10 cellular contexts compared by ENCODE assay signal in the genomic region with DNA sequence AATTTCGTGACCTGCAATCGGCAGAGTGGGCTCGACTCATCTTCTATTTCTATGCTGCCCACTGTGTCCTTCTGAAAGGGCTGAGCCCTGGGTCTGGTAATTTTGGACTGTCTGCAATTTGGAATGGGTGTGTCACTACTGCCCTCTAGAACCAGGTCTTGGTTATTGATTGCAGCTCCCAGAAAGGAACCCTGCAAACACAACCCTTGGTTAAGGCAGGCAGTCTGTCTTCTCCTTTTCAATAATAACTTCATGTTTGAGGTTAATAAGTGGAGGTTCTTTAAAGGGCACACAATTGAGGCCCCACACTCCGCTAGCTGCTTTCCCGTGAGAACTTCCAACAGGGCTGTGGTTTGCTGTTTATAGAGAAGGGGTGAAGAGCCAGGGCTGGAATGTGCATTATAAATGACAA.
DNase-seq lines count a peak whose midpoint lies in the region; ATAC-seq and TF ChIP-seq lines count a peak whose summit lies in the region.
"Had no signal": no experiment of that assay in that cellular context is flagged by ENCODE, and none has a peak within 500 bp of the region (broad histone marks: within the 10 kb centered on the region; RNA-seq: fewer than 3 reads in every experiment).

No MANE protein-coding gene starts in this region.

- TF ChIP-seq EP300 in sigmoid colon (IDR thresholded peaks at IDR 0.05) = no peak

- intact Hi-C loops in MCF 10A (cut with micrococcal nuclease) = loop anchor here (1.0 kb wide), 4 partner anchors 37 to 433 kb away; a partner anchor contains a TSS
- intact Hi-C loops in breast epithelium (cut with DNase I; ENCODE audit: low total_unique reads) = loop anchor here (10.0 kb wide), 1 partner anchor 82 kb away; a partner anchor contains a TSS
- intact Hi-C loops in right lobe of liver (cut with DNase I) = no loop called here
- intact Hi-C loops in sigmoid colon (cut with DNase I) = no loop called here

- H3K27ac Mint-ChIP-seq in MCF 10A (ENCODE audit: low read depth, unreplicated experiment) (no peak overlapping the region), T-helper 17 cell (no peak overlapping the region), mesothelial cell of epicardium (no peak overlapping the region), T-cell (no peak overlapping the region)

- H3K27ac ChIP-seq in breast epithelium (no peak overlapping the region), right lobe of liver (peak overlapping the region; percentile 55 to 75 (median 67)), sigmoid colon (no peak overlapping the region)

- DNase-seq in MCF 10A (ENCODE audit: unreplicated experiment) (peak; percentile 77), breast epithelium (ENCODE audit: low spot score in 2 of 2) (no peak), T-helper 17 cell (no peak), right lobe of liver (no peak), mesothelial cell of epicardium (ENCODE audit: low spot score in 2 of 2, unreplicated experiment in 2 of 2) (no peak), sigmoid colon (no peak), T-cell (no peak)
- DNase-seq: DND-41 had no signal

- H3K9me3 Mint-ChIP-seq in MCF 10A (ENCODE audit: unreplicated experiment) (no peaks in the 10 kb centered on the region), mesothelial cell of epicardium (peaks cover 4% of the 10 kb centered on the region), T-cell (no peaks in the 10 kb centered on the region)

- H3K4me1 ChIP-seq in breast epithelium = no peaks in the 10 kb centered on the region
- peaks cover 0 to 63% (median 18%) of the 10 kb centered on the region in 4 donors for H3K4me1 ChIP-seq in right lobe of liver
- no peaks in the 10 kb centered on the region for H3K4me1 ChIP-seq in sigmoid colon

- H3K27me3 Mint-ChIP-seq in MCF 10A (ENCODE audit: insufficient read depth, unreplicated experiment) (no peaks in the 10 kb centered on the region), T-helper 17 cell (peaks cover 11% of the 10 kb centered on the region), mesothelial cell of epicardium (ENCODE audit: low read depth) (no peaks in the 10 kb centered on the region), T-cell (no peaks in the 10 kb centered on the region)
- H3K27me3 Mint-ChIP-seq: activated naive CD8-positive, alpha-beta T cell had no signal

- POLR2A ChIA-PET in MCF 10A (lab: Yijun Ruan, JAX) = interaction anchor here (0.9 to 1.6 kb wide), 9 partner anchors 9 to 92 kb away, joined by 3 to 16 read pairs (median 4); a partner anchor contains a TSS
- POLR2A ChIA-PET in T-cell (lab: Charles Lee) = no interaction called here

- CTCF ChIA-PET in MCF 10A (lab: Yijun Ruan, JAX) (interaction anchor here (0.6 to 10.1 kb wide), 28 partner anchors 9 to 842 kb away, joined by 3 to 98 read pairs (median 4); a partner anchor contains a TSS), T-cell (lab: Charles Lee) (interaction anchor here in 1 of 2 donors (0.5 to 1.0 kb wide), 2 partner anchors 25 to 45 kb away, joined by 3 read pairs; no protein-coding TSS in a partner anchor)

- 33% methylated on average over 5 of the region's 5 CpGs for WGBS in right lobe of liver (ENCODE audit: insufficient coverage, low coverage, low lambda C conversion rate, missing lambda C conversion rate)
- 78 to 81% methylated on average over 5 of the region's 5 CpGs for WGBS in sigmoid colon, 2 donors

- no peaks in the 10 kb centered on the region for H3K9me3 ChIP-seq in breast epithelium
- no peaks in the 10 kb centered on the region for H3K9me3 ChIP-seq in T-helper 17 cell (ENCODE audit: control insufficient read depth, low read length, poor library complexity, severe bottlenecking)
- H3K9me3 ChIP-seq in right lobe of liver = no peaks in the 10 kb centered on the region
- no peaks in the 10 kb centered on the region for H3K9me3 ChIP-seq in sigmoid colon

- H3K4me3 Mint-ChIP-seq in MCF 10A (ENCODE audit: unreplicated experiment) (no peak overlapping the region), T-helper 17 cell (no peak overlapping the region), mesothelial cell of epicardium (no peak overlapping the region), T-cell (no peak overlapping the region)
- H3K4me3 Mint-ChIP-seq: activated naive CD8-positive, alpha-beta T cell had no signal

- H3K36me3 Mint-ChIP-seq in MCF 10A (ENCODE audit: insufficient read depth, unreplicated experiment) (no peaks in the 10 kb centered on the region), T-helper 17 cell (ENCODE audit: low read depth) (no peaks in the 10 kb centered on the region), mesothelial cell of epicardium (no peaks in the 10 kb centered on the region), T-cell (no peaks in the 10 kb centered on the region)
- H3K36me3 Mint-ChIP-seq: activated naive CD8-positive, alpha-beta T cell had no signal

- peak; percentile 75 for TF ChIP-seq CTCF in MCF 10A (IDR thresholded peaks at IDR 0.05; ENCODE audit: unreplicated experiment)
- TF ChIP-seq CTCF in breast epithelium (IDR thresholded peaks at IDR 0.05) = no peak
- peak in 2 of 4 donors; percentile 21 to 28 for TF ChIP-seq CTCF in right lobe of liver (IDR thresholded peaks at IDR 0.05)
- TF ChIP-seq CTCF in mesothelial cell of epicardium (IDR thresholded peaks at IDR 0.05; ENCODE audit: unreplicated experiment) = no peak
- no peak for TF ChIP-seq CTCF in sigmoid colon (IDR thresholded peaks at IDR 0.05)

- no peak for TF ChIP-seq POLR2A in breast epithelium (IDR thresholded peaks at IDR 0.05)
- no peak for TF ChIP-seq POLR2A in right lobe of liver (IDR thresholded peaks at IDR 0.05)
- TF ChIP-seq POLR2A in sigmoid colon (IDR thresholded peaks at IDR 0.05) = no peak

- peak; percentile 53 for ATAC-seq in HG03108 (IDR thresholded peaks at IDR 0.05; ENCODE audit: unreplicated experiment)
- peak; percentile 41 for ATAC-seq in T-helper 17 cell
- ATAC-seq in right lobe of liver = peak; percentile 37 to 52 (median 48)
- no peak for ATAC-seq in T-cell (replicated peaks in 1 of 4)

- H3K36me3 ChIP-seq in breast epithelium = no peaks in the 10 kb centered on the region
- no peaks in the 10 kb centered on the region for H3K36me3 ChIP-seq in right lobe of liver
- no peaks in the 10 kb centered on the region for H3K36me3 ChIP-seq in sigmoid colon

- BruUV-seq in MCF 10A (replicated peaks; lab: Mats Ljungman, UMichigan) = no TSS peak

- no peaks in the 10 kb centered on the region for H3K27me3 ChIP-seq in breast epithelium
- H3K27me3 ChIP-seq in right lobe of liver = no peaks in the 10 kb centered on the region
- H3K27me3 ChIP-seq in sigmoid colon = no peaks in the 10 kb centered on the region

- peaks cover 47% of the 10 kb centered on the region for H3K4me1 Mint-ChIP-seq in MCF 10A (ENCODE audit: insufficient read depth, unreplicated experiment)
- peaks cover 3% of the 10 kb centered on the region for H3K4me1 Mint-ChIP-seq in T-helper 17 cell
- H3K4me1 Mint-ChIP-seq in mesothelial cell of epicardium = no peaks in the 10 kb centered on the region
- H3K4me1 Mint-ChIP-seq in T-cell = peaks cover 0 to 12% (median 4%) of the 10 kb centered on the region in 3 donors

- H3K4me3 ChIP-seq in breast epithelium = no peak overlapping the region
- peak overlapping the region in 2 of 3 donors; percentile 25 to 30 for H3K4me3 ChIP-seq in right lobe of liver
- no peak overlapping the region for H3K4me3 ChIP-seq in sigmoid colon

Comparison
In these comparisons a context has a peak if more than half of its experiments do, and no peak if none do; other contexts are left out.
1. H3K27ac ChIP-seq: peak in right lobe of liver (3 of 3); none in breast epithelium (0 of 2) and sigmoid colon (0 of 4).
2. H3K4me3 ChIP-seq: peak in right lobe of liver (2 of 3); none in breast epithelium (0 of 3) and sigmoid colon (0 of 4).
3. ATAC-seq: peak in HG03108 (single experiment), T-helper 17 cell (single experiment) and right lobe of liver (4 of 4); none in T-cell (0 of 4).
4. intact Hi-C loops: an anchor here in MCF 10A (1.0 kb wide) and breast epithelium (10.0 kb wide); none called in right lobe of liver and sigmoid colon.